In genomic region chr16:88298166-88298881, GRCh38 we compare ENCODE assay signal across 11 cellular contexts.
DNase-seq lines count a peak whose midpoint lies in the region; ATAC-seq and TF ChIP-seq lines count a peak whose summit lies in the region.
"Had no signal": no experiment of that assay in that cellular context is flagged by ENCODE, and none has a peak within 500 bp of the region (broad histone marks: within the 10 kb centered on the region; RNA-seq: fewer than 3 reads in every experiment).

No MANE protein-coding gene starts in this region.

- no peaks in the 10 kb centered on the region for H3K36me3 ChIP-seq in MG63
- no peaks in the 10 kb centered on the region for H3K36me3 ChIP-seq in endodermal cell (ENCODE audit: control insufficient read depth, insufficient read depth, low read length)
- H3K36me3 ChIP-seq in suprapubic skin = no peaks in the 10 kb centered on the region
- H3K36me3 ChIP-seq: cardiac muscle cell had no signal

- 89 to 92% methylated on average over 11 to 16 of the region's 16 CpGs for WGBS in endodermal cell (ENCODE audit: insufficient coverage in 1 of 2, insufficient read length in 1 of 2), 2 experiments
- 36% methylated on average over 11 of the region's 16 CpGs for WGBS in suprapubic skin

- no peak for TF ChIP-seq CTCF in endodermal cell (conservative IDR thresholded peaks at IDR 0.05)
- TF ChIP-seq CTCF in suprapubic skin (IDR thresholded peaks at IDR 0.05) = no peak

- no peaks in the 10 kb centered on the region for H3K27me3 Mint-ChIP-seq in endodermal cell (ENCODE audit: insufficient read depth)

- TF ChIP-seq EP300 in suprapubic skin (IDR thresholded peaks at IDR 0.05) = no peak

- H3K9me3 ChIP-seq in MG63 (no peaks in the 10 kb centered on the region), endodermal cell (ENCODE audit: control insufficient read depth, low read length) (peaks cover under 1% of the 10 kb centered on the region), suprapubic skin (no peaks in the 10 kb centered on the region)

- peak; percentile 25 for DNase-seq in MG63
- peak; percentile 32 for DNase-seq in endodermal cell
- peak; percentile 66 for DNase-seq in islet precursor cell
- DNase-seq in suprapubic skin (ENCODE audit: low spot score in 2 of 2) = no peak
- no peak for DNase-seq in NCI-H510A (lab: John Stamatoyannopoulos, UW)
- no peak for DNase-seq in NCI-H1436 (lab: John Stamatoyannopoulos, UW)
- DNase-seq: NCI-H1048 had no signal

- no peak overlapping the region for H3K4me3 Mint-ChIP-seq in endodermal cell

- no peak overlapping the region for H3K9ac ChIP-seq in endodermal cell (ENCODE audit: extremely low read depth, low read length, poor library complexity, severe bottlenecking)

- H3K4me3 ChIP-seq in MG63 (no peak overlapping the region), endodermal cell (ENCODE audit: low read length) (no peak overlapping the region), suprapubic skin (no peak overlapping the region)
- H3K4me3 ChIP-seq: cardiac muscle cell had no signal

- H3K27ac Mint-ChIP-seq in endodermal cell = no peak overlapping the region
- H3K27ac Mint-ChIP-seq: activated T-helper 2 cell treated with anti-CD3 and anti-CD28 coated beads, Interferon-gamma antibody, Interleukin-2, Interleukin-4, amounts not matched to agents 10 μg/mL and 5 μg/mL and 100 μg/mL, durations not matched to agents 14 hours and 24 hours and 36 hours had no signal

- no peaks in the 10 kb centered on the region for H3K4me1 ChIP-seq in endodermal cell (ENCODE audit: control insufficient read depth, insufficient read depth, low read length)
- H3K4me1 ChIP-seq in suprapubic skin = peaks cover 42% of the 10 kb centered on the region

- H3K4me1 Mint-ChIP-seq in endodermal cell = no peaks in the 10 kb centered on the region

- no peaks in the 10 kb centered on the region for H3K36me3 Mint-ChIP-seq in endodermal cell (ENCODE audit: low read depth)

- no peak for ATAC-seq in GM21528 (IDR thresholded peaks at IDR 0.05; ENCODE audit: low FRiP score, unreplicated experiment)
- ATAC-seq in GM19395 (IDR thresholded peaks at IDR 0.05; ENCODE audit: unreplicated experiment) = no peak

- H3K9me3 Mint-ChIP-seq in endodermal cell = peaks cover 5% of the 10 kb centered on the region
- H3K9me3 Mint-ChIP-seq: activated T-helper 2 cell treated with anti-CD3 and anti-CD28 coated beads, Interferon-gamma antibody, Interleukin-2, Interleukin-4, amounts not matched to agents 10 μg/mL and 5 μg/mL and 100 μg/mL, durations not matched to agents 14 hours and 24 hours and 36 hours had no signal

- no peak for TF ChIP-seq POLR2A in suprapubic skin (IDR thresholded peaks at IDR 0.05)

- H3K27me3 ChIP-seq in MG63 (no peaks in the 10 kb centered on the region), endodermal cell (ENCODE audit: control insufficient read depth, insufficient read depth, low read length, poor library complexity, severe bottlenecking) (no peaks in the 10 kb centered on the region), suprapubic skin (peaks cover 5% of the 10 kb centered on the region)
- H3K27me3 ChIP-seq: cardiac muscle cell had no signal

- H3K27ac ChIP-seq in endodermal cell (ENCODE audit: low read depth, low read length) (no peak overlapping the region), suprapubic skin (peak overlapping the region; percentile 22)
- H3K27ac ChIP-seq: cardiac muscle cell had no signal

Comparison
In these comparisons a context has a peak if more than half of its experiments do, and no peak if none do; other contexts are left out.
1. DNase-seq: peak in MG63 (single experiment), endodermal cell (single experiment) and islet precursor cell (single experiment); none in suprapubic skin (0 of 2), NCI-H510A (single experiment) and NCI-H1436 (single experiment).